Comparison of ENCODE assay signal across 9 cellular contexts in the genomic region with DNA sequence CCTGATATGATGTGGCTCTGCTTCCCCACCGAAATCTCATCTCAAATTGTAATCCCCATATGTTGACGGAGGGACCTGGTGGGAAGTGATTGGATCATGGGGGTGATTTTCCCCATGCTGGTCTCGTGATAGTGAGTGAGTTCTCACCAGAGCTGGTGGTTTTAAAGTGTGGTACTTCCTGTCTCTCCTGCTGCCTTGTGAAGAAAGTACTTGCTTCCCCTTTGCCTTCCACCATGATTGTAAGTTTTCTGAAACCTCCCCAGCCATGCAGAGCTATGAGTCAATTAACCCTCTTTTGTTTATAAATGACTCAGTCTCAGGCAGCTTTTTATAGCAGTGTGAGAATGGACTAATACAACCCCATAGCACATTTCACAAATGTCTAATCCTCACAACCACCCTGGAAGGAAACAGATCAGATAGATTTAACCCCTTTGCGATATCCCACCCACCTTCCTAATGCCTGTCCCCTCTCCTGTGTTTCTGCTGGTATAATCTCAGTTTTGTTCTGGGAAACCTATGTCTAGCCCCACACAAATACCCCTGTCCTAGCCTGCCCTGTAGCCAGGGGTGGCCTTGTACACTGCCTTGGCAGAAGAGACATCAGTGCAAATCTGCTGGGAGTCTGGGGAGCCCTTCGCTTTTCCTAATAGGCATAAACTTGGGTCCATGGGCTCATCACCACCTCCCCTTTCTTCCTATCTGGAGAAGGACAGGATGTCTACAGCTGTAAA.
DNase-seq lines count a peak whose midpoint lies in the region; ATAC-seq and TF ChIP-seq lines count a peak whose summit lies in the region.
"Had no signal": no experiment of that assay in that cellular context is flagged by ENCODE, and none has a peak within 500 bp of the region (broad histone marks: within the 10 kb centered on the region; RNA-seq: fewer than 3 reads in every experiment).

No MANE protein-coding gene starts in this region.

- H3K4me3 ChIP-seq in spleen = no peak overlapping the region

- no peaks in the 10 kb centered on the region for H3K9me3 Mint-ChIP-seq in activated CD4-positive, alpha-beta T cell treated with anti-CD3 and anti-CD28 coated beads for 36 hours (ENCODE audit: low read depth)
- H3K9me3 Mint-ChIP-seq in dendritic cell treated with granulocyte-macrophage colony-stimulating factor and Interleukin-4, amounts not matched to agents 40 ng/mL and 50 ng/mL, for 4 days = no peaks in the 10 kb centered on the region

- peak overlapping the region; percentile 61 for H3K27ac Mint-ChIP-seq in activated CD4-positive, alpha-beta T cell treated with anti-CD3 and anti-CD28 coated beads for 36 hours
- peak overlapping the region; percentile 86 for H3K27ac Mint-ChIP-seq in dendritic cell treated with granulocyte-macrophage colony-stimulating factor and Interleukin-4, amounts not matched to agents 40 ng/mL and 50 ng/mL, for 4 days

- H3K36me3 ChIP-seq in spleen = no peaks in the 10 kb centered on the region

- H3K36me3 Mint-ChIP-seq in activated CD4-positive, alpha-beta T cell treated with anti-CD3 and anti-CD28 coated beads for 36 hours (ENCODE audit: low read depth) = no peaks in the 10 kb centered on the region
- no peaks in the 10 kb centered on the region for H3K36me3 Mint-ChIP-seq in dendritic cell treated with granulocyte-macrophage colony-stimulating factor and Interleukin-4, amounts not matched to agents 40 ng/mL and 50 ng/mL, for 4 days (ENCODE audit: low read depth)

- no peaks in the 10 kb centered on the region for H3K27me3 ChIP-seq in spleen (replicated peaks in 1 of 7)

- H3K27ac ChIP-seq in spleen = peak overlapping the region in 6 of 8 donors; percentile 40 to 80 (median 62)
- H3K27ac ChIP-seq: C4-2B had no signal

- WGBS in spleen, 5 donors = 58 to 75% (median 60%) methylated on average over 5 of the region's 5 CpGs

- H3K4me3 Mint-ChIP-seq in activated CD4-positive, alpha-beta T cell treated with anti-CD3 and anti-CD28 coated beads for 36 hours = no peak overlapping the region
- H3K4me3 Mint-ChIP-seq in dendritic cell treated with granulocyte-macrophage colony-stimulating factor and Interleukin-4, amounts not matched to agents 40 ng/mL and 50 ng/mL, for 4 days = peak overlapping the region; percentile 11

- intact Hi-C loops in activated CD4-positive, alpha-beta T cell treated with anti-CD3 and anti-CD28 coated beads for 36 hours (cut with DNase I, micrococcal nuclease) = loop anchor here (1.0 to 2.0 kb wide), 3 partner anchors 18 to 38 kb away; no protein-coding TSS in a partner anchor
- intact Hi-C loops in dendritic cell treated with granulocyte-macrophage colony-stimulating factor and Interleukin-4, amounts not matched to agents 40 ng/mL and 50 ng/mL, for 4 days (cut with micrococcal nuclease) = no loop called here
- intact Hi-C loops in spleen (cut with DNase I; ENCODE audit: low total_unique reads) = no loop called here

- POLR2A ChIA-PET in activated CD4-positive, alpha-beta T cell treated with anti-CD3 and anti-CD28 coated beads for 36 hours (lab: Charles Lee) = interaction anchor here (0.6 to 0.8 kb wide), 2 partner anchors 407 to 416 kb away, joined by 4 to 5 read pairs; a partner anchor contains a TSS

- peaks cover 0 to 41% (median 11%) of the 10 kb centered on the region in 6 donors for H3K4me1 ChIP-seq in spleen

- no peak for TF ChIP-seq POLR2A in spleen (IDR thresholded peaks at IDR 0.05)

- TF ChIP-seq CTCF in spleen (IDR thresholded peaks at IDR 0.05 in 8 of 11, conservative IDR thresholded peaks at IDR 0.05 in 3 of 11) = no peak

- CTCF ChIA-PET in activated CD4-positive, alpha-beta T cell treated with anti-CD3 and anti-CD28 coated beads for 36 hours (lab: Charles Lee) = interaction anchor here (0.8 to 1.5 kb wide), 4 partner anchors 10 to 399 kb away, joined by 3 to 8 read pairs (median 4); no protein-coding TSS in a partner anchor

- no peaks in the 10 kb centered on the region for H3K9me3 ChIP-seq in spleen

- peaks cover 21% of the 10 kb centered on the region for H3K27me3 Mint-ChIP-seq in activated CD4-positive, alpha-beta T cell treated with anti-CD3 and anti-CD28 coated beads for 36 hours
- peaks cover 7% of the 10 kb centered on the region for H3K27me3 Mint-ChIP-seq in dendritic cell treated with granulocyte-macrophage colony-stimulating factor and Interleukin-4, amounts not matched to agents 40 ng/mL and 50 ng/mL, for 4 days

- ATAC-seq in activated CD4-positive, alpha-beta T cell treated with anti-CD3 and anti-CD28 coated beads for 36 hours = peak; percentile 96
- peak; percentile 90 for ATAC-seq in HG02759 (IDR thresholded peaks at IDR 0.05; ENCODE audit: unreplicated experiment)

- peaks cover 12% of the 10 kb centered on the region for H3K4me1 Mint-ChIP-seq in activated CD4-positive, alpha-beta T cell treated with anti-CD3 and anti-CD28 coated beads for 36 hours
- peaks cover 39% of the 10 kb centered on the region for H3K4me1 Mint-ChIP-seq in dendritic cell treated with granulocyte-macrophage colony-stimulating factor and Interleukin-4, amounts not matched to agents 40 ng/mL and 50 ng/mL, for 4 days (ENCODE audit: low read depth)

- DNase-seq in activated CD4-positive, alpha-beta T cell treated with anti-CD3 and anti-CD28 coated beads for 36 hours = peak; percentile 40
- no peak for DNase-seq in activated CD4-positive, alpha-beta T cell treated with anti-CD3 and anti-CD28 coated beads, Interleukin-2, amount 50 U/mL, for 1 hour
- DNase-seq in NOMO-1 treated with DMSO at 0.1 percent for 48 hours (lab: John Stamatoyannopoulos, UW; ENCODE audit: unreplicated experiment) = peak; percentile 100
- no peak for DNase-seq in spleen
- DNase-seq in activated gamma-delta T cell (lab: John Stamatoyannopoulos, UW) = no peak
- no peak for DNase-seq in stimulated activated CD4-positive, alpha-beta T cell treated with anti-CD3 and anti-CD28 coated beads, Interleukin-4, amount 100 ng/mL, for 1 hour

Comparison
In these comparisons a context has a peak if more than half of its experiments do, and no peak if none do; other contexts are left out.
1. DNase-seq: peak in activated CD4-positive, alpha-beta T cell treated with anti-CD3 and anti-CD28 coated beads for 36 hours (single experiment) and NOMO-1 treated with DMSO at 0.1 percent for 48 hours (single experiment); none in activated CD4-positive, alpha-beta T cell treated with anti-CD3 and anti-CD28 coated beads, Interleukin-2, amount 50 U/mL, for 1 hour (single experiment), spleen (single experiment), activated gamma-delta T cell (single experiment) and stimulated activated CD4-positive, alpha-beta T cell treated with anti-CD3 and anti-CD28 coated beads, Interleukin-4, amount 100 ng/mL, for 1 hour (single experiment).
2. intact Hi-C loops: an anchor here in activated CD4-positive, alpha-beta T cell treated with anti-CD3 and anti-CD28 coated beads for 36 hours (1.0 to 2.0 kb wide); none called in dendritic cell treated with granulocyte-macrophage colony-stimulating factor and Interleukin-4, amounts not matched to agents 40 ng/mL and 50 ng/mL, for 4 days and spleen.